9 cellular contexts compared by ENCODE assay signal in genomic region chr19:575527-576506, GRCh38. TPM values are rescaled to one million over a fixed set of nuclear protein-coding genes. Genes with fewer than 3 reads are reported as not detected.
DNase-seq lines count a peak whose midpoint lies in the region; ATAC-seq and TF ChIP-seq lines count a peak whose summit lies in the region.
"Had no signal": no experiment of that assay in that cellular context is flagged by ENCODE, and none has a peak within 500 bp of the region (broad histone marks: within the 10 kb centered on the region; RNA-seq: fewer than 3 reads in every experiment).

No MANE protein-coding gene starts in this region.

- peaks cover 39 to 73% (median 67%) of the 10 kb centered on the region in 4 donors for H3K4me1 ChIP-seq in stomach

- intact Hi-C loops in stomach (cut with DNase I; ENCODE audit: low total_unique reads), result loop anchor here (10.0 kb wide), 1 partner anchor 59 kb away; the partner anchor contains the start of genes FGF22 and POLRMT

- H3K9me3 ChIP-seq in stomach, result no peaks in the 10 kb centered on the region

- in situ Hi-C loops in astrocyte of the spinal cord (cut with HindIII; ENCODE audit: low sequenced_read_pairs), result no loop called here

- CTCF ChIA-PET in HEK293T (lab: Yijun Ruan, JAX), result no interaction called here

- no peak for TF ChIP-seq EP300 in stomach (IDR thresholded peaks at IDR 0.05)

- TF ChIP-seq POLR2A in stomach (IDR thresholded peaks at IDR 0.05), result no peak

- DNase-seq in HT1080 (ENCODE audit: low read depth) (peak; percentile 89), astrocyte of the spinal cord (ENCODE audit: low read depth, low spot score) (peak; percentile 43), hepatic stellate cell (ENCODE audit: low spot score) (peak; percentile 65), stomach (peak; percentile 81), NCI-H187 treated with DMSO at 0.1 percent for 48 hours (lab: John Stamatoyannopoulos, UW) (no peak), epidermal melanocyte (ENCODE audit: insufficient read length, low spot score) (no peak), HEK293T (ENCODE audit: extremely low spot score) (no peak)
- DNase-seq: stimulated activated naive CD4-positive, alpha-beta T cell treated with Interleukin-2 at 50 U/mL for 16 hours had no signal

- H3K36me3 ChIP-seq in stomach, result peaks cover 18 to 34% (median 32%) of the 10 kb centered on the region in 4 donors

- no peaks in the 10 kb centered on the region for H3K27me3 ChIP-seq in stomach

- no peak for TF ChIP-seq CTCF in astrocyte of the spinal cord (IDR thresholded peaks at IDR 0.05; ENCODE audit: low read depth, low read length)
- no peak for TF ChIP-seq CTCF in stomach (IDR thresholded peaks at IDR 0.05)

- POLR2A ChIA-PET in HEK293T (lab: Yijun Ruan, JAX), result interaction anchor here (1.7 kb wide), 1 partner anchor 45 kb away, joined by 9 read pairs; the partner anchor contains the start of gene CDC34

- peak overlapping the region; percentile 75 to 94 (median 93) for H3K27ac ChIP-seq in stomach

- WGBS in stomach, 5 donors, result 24 to 43% (median 32%) methylated on average over 15 to 38 of the region's 38 CpGs

- H3K4me3 ChIP-seq in astrocyte of the spinal cord (ENCODE audit: low read depth, low read length), result peak overlapping the region; percentile 32
- H3K4me3 ChIP-seq in stomach, result peak overlapping the region; percentile 35 to 98 (median 68)

- ATAC-seq in HG03045 (IDR thresholded peaks at IDR 0.05; ENCODE audit: unreplicated experiment), result no peak

TF ChIP-seq in HEK293T, 16 proteins besides CTCF, POLR2A, EP300 and RAD21:
- TF ChIP-seq BHLHE40 (IDR thresholded peaks at IDR 0.05; ENCODE audit: borderline replicate concordance) (no peak), SUZ12 (IDR thresholded peaks at IDR 0.05) (no peak), ELF4 (IDR thresholded peaks at IDR 0.05) (no peak), FOXA1 (IDR thresholded peaks at IDR 0.05) (no peak), NFRKB (IDR thresholded peaks at IDR 0.05) (no peak), SP1 (IDR thresholded peaks at IDR 0.05) (no peak), FOXK2 (IDR thresholded peaks at IDR 0.05) (no peak), ZNF384 (IDR thresholded peaks at IDR 0.05) (no peak), L3MBTL2 (conservative IDR thresholded peaks at IDR 0.05) (no peak), CTBP1 (IDR thresholded peaks at IDR 0.05; ENCODE audit: borderline replicate concordance) (no peak), FOXM1 (IDR thresholded peaks at IDR 0.05; ENCODE audit: borderline replicate concordance) (no peak), PKNOX1 (IDR thresholded peaks at IDR 0.05) (no peak), TARDBP (IDR thresholded peaks at IDR 0.05) (no peak), LEF1 (IDR thresholded peaks at IDR 0.05; ENCODE audit: borderline replicate concordance) (no peak), HDGF (IDR thresholded peaks at IDR 0.05; ENCODE audit: borderline replicate concordance) (no peak), ARNT (IDR thresholded peaks at IDR 0.05) (no peak)

RNA-seq across cellular contexts. Expression of gene BSG, which starts 3.4 kb away (rescaled TPM):
- total RNA-seq in HT1080 (2014; rRNA removed; shearing (Covaris generic)), result 475 and 545 TPM in 2 replicates
- 509 and 543 TPM in 2 replicates for polyA plus RNA-seq in HT1080 (2015; cell fraction: cytosol; rRNA removed)
- 704 and 747 TPM in 2 replicates for polyA plus RNA-seq in HT1080 (2015; cell fraction: nucleus; rRNA removed)
- 1,000 to 10,000 TPM in 1 of 5 donors, 100 to 1,000 TPM in 4; 184 to 1,029 (median 269) TPM for total RNA-seq in stomach
- polyA plus RNA-seq in stomach, result 100 to 1,000 TPM; 193 to 524 (median 393) TPM

RNA-seq across cellular contexts. Expression of gene HCN2, which starts 13.9 kb away (rescaled TPM):
- 0.27 and 0.37 TPM in 2 replicates for total RNA-seq in HT1080 (2014; rRNA removed; shearing (Covaris generic))
- 1.0 and 1.8 TPM in 2 replicates for polyA plus RNA-seq in HT1080 (2015; cell fraction: cytosol; rRNA removed)
- polyA plus RNA-seq in HT1080 (2015; cell fraction: nucleus; rRNA removed), result 0.42 and 0.74 TPM in 2 replicates
- total RNA-seq in stomach, result under 1 TPM in 1 of 5 donors, not detected in 4; 0.18 TPM
- polyA plus RNA-seq in stomach, result under 1 TPM in 2 of 3 donors, not detected in 1; 0.10 to 0.15 TPM

RNA-seq across cellular contexts. Expression of gene GZMM, which starts 32.0 kb away (rescaled TPM):
- not detected in 2 replicates for total RNA-seq in HT1080 (2014; rRNA removed; shearing (Covaris generic))
- not detected in 2 replicates for polyA plus RNA-seq in HT1080 (2015; cell fraction: cytosol; rRNA removed)
- not detected in 2 replicates for polyA plus RNA-seq in HT1080 (2015; cell fraction: nucleus; rRNA removed)
- total RNA-seq in stomach, result 1 to 10 TPM in 1 of 5 donors, under 1 TPM in 1, not detected in 3; 0.55 to 5.4 TPM
- polyA plus RNA-seq in stomach, result 1 to 10 TPM in 1 of 3 donors, under 1 TPM in 2; 0.37 to 6.6 (median 0.93) TPM

RNA-seq across cellular contexts. Expression of gene CDC34, which starts 44.3 kb away (rescaled TPM):
- total RNA-seq in HT1080 (2014; rRNA removed; shearing (Covaris generic)), result 107 and 110 TPM in 2 replicates
- polyA plus RNA-seq in HT1080 (2015; cell fraction: cytosol; rRNA removed), result 51.4 and 65.4 TPM in 2 replicates
- polyA plus RNA-seq in HT1080 (2015; cell fraction: nucleus; rRNA removed), result 31.6 and 41.6 TPM in 2 replicates
- total RNA-seq in stomach, result 100 to 1,000 TPM in 2 of 5 donors, 10 to 100 TPM in 3; 26.1 to 503 (median 72.9) TPM
- polyA plus RNA-seq in stomach, result 10 to 100 TPM; 62.9 to 82.1 (median 80.5) TPM

RNA-seq across cellular contexts. Expression of gene POLRMT, which starts 57.5 kb away (rescaled TPM):
- 86.9 and 100 TPM in 2 replicates for total RNA-seq in HT1080 (2014; rRNA removed; shearing (Covaris generic))
- 40.1 and 41.5 TPM in 2 replicates for polyA plus RNA-seq in HT1080 (2015; cell fraction: cytosol; rRNA removed)
- polyA plus RNA-seq in HT1080 (2015; cell fraction: nucleus; rRNA removed), result 131 and 150 TPM in 2 replicates
- 100 to 1,000 TPM in 1 of 5 donors, 10 to 100 TPM in 4; 18.5 to 196 (median 57.8) TPM for total RNA-seq in stomach
- polyA plus RNA-seq in stomach, result 100 to 1,000 TPM in 1 of 3 donors, 10 to 100 TPM in 2; 73.5 to 103 (median 89.4) TPM

Comparison
In these comparisons a context has a peak if more than half of its experiments do, and no peak if none do; other contexts are left out.
1. DNase-seq: peak in HT1080 (single experiment), astrocyte of the spinal cord (single experiment), hepatic stellate cell (single experiment) and stomach (single experiment); none in NCI-H187 treated with DMSO at 0.1 percent for 48 hours (single experiment), epidermal melanocyte (single experiment) and HEK293T (single experiment).